ENCODE assay signal across 8 cellular contexts in the genomic region with DNA sequence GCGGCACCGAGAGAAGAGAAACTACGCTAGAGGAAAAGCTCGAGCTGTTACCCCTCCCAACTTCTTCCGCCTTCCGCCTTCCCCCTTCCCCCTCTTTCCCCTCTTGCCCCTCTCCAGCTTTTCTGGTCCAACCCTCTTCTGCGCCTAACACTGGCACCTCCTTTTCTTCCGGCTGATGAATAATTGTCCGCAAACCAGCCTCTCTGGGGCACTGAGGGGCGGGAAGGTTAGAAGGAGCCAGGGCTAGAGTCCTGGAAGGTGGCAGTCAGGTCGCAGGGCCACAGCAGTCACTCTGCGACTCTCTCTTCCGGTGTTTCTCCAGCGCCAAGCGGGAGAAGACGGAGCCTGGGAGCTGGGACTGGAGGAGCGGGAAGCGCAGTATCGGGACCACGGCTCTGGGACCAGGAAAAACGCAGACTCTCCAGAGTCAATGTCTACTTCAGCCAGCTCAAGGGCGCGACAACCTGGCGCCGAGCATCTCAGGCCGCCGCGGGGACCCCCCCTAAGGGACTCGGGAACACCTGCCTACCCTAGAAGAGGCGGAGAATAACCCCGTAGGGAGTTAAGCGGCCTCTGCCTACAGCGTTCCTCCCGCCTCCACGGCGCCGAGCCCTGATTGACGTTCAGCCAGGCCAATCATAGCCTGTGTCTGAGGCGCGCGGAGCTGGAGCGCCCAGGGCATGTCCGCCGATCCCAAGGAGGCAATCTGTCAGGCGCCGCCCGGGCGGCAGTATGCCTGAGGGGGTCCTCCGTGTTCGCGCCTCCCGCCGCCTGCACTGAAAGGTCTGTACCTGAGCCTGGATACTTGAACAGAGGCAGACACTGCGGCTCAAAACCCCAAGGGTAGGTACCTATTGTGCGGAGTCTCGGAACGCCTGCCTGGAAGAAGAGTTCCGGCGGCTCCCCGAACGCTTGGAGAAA. TPM values are rescaled to one million over a fixed set of nuclear protein-coding genes. Genes with fewer than 3 reads are reported as not detected.
A peak's percentile ranks its signal among the peaks of the same experiment; 100 is the strongest.
DNase-seq lines count a peak whose midpoint lies in the region; ATAC-seq, FAIRE-seq and TF ChIP-seq lines count a peak whose summit lies in the region.

No MANE protein-coding gene starts in this region.

- no peaks in the 10 kb centered on the region for H3K9me3 ChIP-seq in WERI-Rb-1 (ENCODE audit: severe bottlenecking)

- POLR2A ChIA-PET in AG04449 (lab: Yijun Ruan, JAX) = interaction anchor here (1.2 to 1.9 kb wide), 3 partner anchors 77 to 90 kb away, joined by 5 to 34 read pairs (median 10); no protein-coding TSS in a partner anchor

- H3K27ac ChIP-seq in WERI-Rb-1 = peak overlapping the region; percentile 96

- H3K4me3 ChIP-seq in AG04449 (ENCODE audit: low read depth, low read length) (peak overlapping the region; percentile 77), WERI-Rb-1 (ENCODE audit: low read depth, low read length) (peak overlapping the region; percentile 87), bronchial epithelial cell (ENCODE audit: low read depth, low read length) (peak overlapping the region; percentile 86)

- peaks cover 30 to 42% of the 10 kb centered on the region in 2 donors for H3K4me1 Mint-ChIP-seq in immature natural killer cell

- peaks cover 38% of the 10 kb centered on the region for H3K36me3 ChIP-seq in WERI-Rb-1
- H3K36me3 ChIP-seq in bronchial epithelial cell (ENCODE audit: control insufficient read depth, insufficient read depth, low read length) = no peaks in the 10 kb centered on the region

- DNase-seq in AG04449 (ENCODE audit: low read depth, low spot score) (peak; percentile 44), NCI-H2196 (lab: John Stamatoyannopoulos, UW; ENCODE audit: unreplicated experiment) (peak; percentile 96), WERI-Rb-1 (peak; percentile 99), bronchial epithelial cell (ENCODE audit: low read depth) (peak; percentile 85), immature natural killer cell (peak; percentile 92 to 93 (median 93)), smooth muscle cell of the brain vasculature (ENCODE audit: low read depth, low spot score) (peak; percentile 81)

- TF ChIP-seq CTCF in AG04449 (IDR thresholded peaks at IDR 0.05; ENCODE audit: insufficient read depth, low read length, missing control alignments) = no peak
- TF ChIP-seq CTCF in WERI-Rb-1 (IDR thresholded peaks at IDR 0.05; ENCODE audit: low read depth, low read length) = no peak
- no peak for TF ChIP-seq CTCF in bronchial epithelial cell (IDR thresholded peaks at IDR 0.05; ENCODE audit: insufficient read depth, low read length, severe bottlenecking)

- no peaks in the 10 kb centered on the region for H3K36me3 Mint-ChIP-seq in immature natural killer cell

- ATAC-seq in GM18873 (IDR thresholded peaks at IDR 0.05; ENCODE audit: low FRiP score, unreplicated experiment) (peak; percentile 93), HG03135 (IDR thresholded peaks at IDR 0.05; ENCODE audit: unreplicated experiment) (peak; percentile 98)

- peaks cover 0 to 6% (median 2%) of the 10 kb centered on the region in 3 donors for H3K27me3 Mint-ChIP-seq in immature natural killer cell (ENCODE audit: low read depth in 3 of 3)

- no peak for FAIRE-seq in bronchial epithelial cell (lab: Jason Lieb, UNC)

- peak overlapping the region; percentile 94 to 98 (median 96) for H3K27ac Mint-ChIP-seq in immature natural killer cell

- no peaks in the 10 kb centered on the region for H3K9me3 Mint-ChIP-seq in immature natural killer cell

- CTCF ChIA-PET in AG04449 (lab: Yijun Ruan, JAX) = interaction anchor here (0.9 to 5.3 kb wide), 14 partner anchors 9 to 354 kb away, joined by 3 to 44 read pairs (median 4); a partner anchor contains a TSS

- H3K4me3 Mint-ChIP-seq in immature natural killer cell = peak overlapping the region; percentile 98 to 100 (median 99)

- H3K27me3 ChIP-seq in WERI-Rb-1 (ENCODE audit: insufficient read depth, low read depth, severe bottlenecking) (no peaks in the 10 kb centered on the region), bronchial epithelial cell (ENCODE audit: control insufficient read depth, insufficient read depth, low read length) (no peaks in the 10 kb centered on the region)

RNA-seq across cellular contexts. Expression of a gene that starts 40.4 kb away (rescaled TPM):
- total RNA-seq in bronchial epithelial cell = 0.53 and 1.2 TPM in 2 replicates
- 1,000 to 10,000 TPM in 1 of 3 donors, 100 to 1,000 TPM in 2; 694 to 1,190 (median 822) TPM for polyA plus RNA-seq in immature natural killer cell

RNA-seq across cellular contexts. Expression of a gene that starts 40.8 kb away (rescaled TPM):
- 27.7 and 28.2 TPM in 2 replicates for total RNA-seq in bronchial epithelial cell
- 100 to 1,000 TPM; 310 to 465 (median 439) TPM for polyA plus RNA-seq in immature natural killer cell

RNA-seq across cellular contexts. Expression of a gene that starts 46.5 kb away (rescaled TPM):
- total RNA-seq in bronchial epithelial cell = 0.26 and 0.38 TPM in 2 replicates
- polyA plus RNA-seq in immature natural killer cell = 100 to 1,000 TPM in 1 of 3 donors, 10 to 100 TPM in 2; 38.3 to 104 (median 89.1) TPM

RNA-seq across cellular contexts. Expression of a gene that starts 50.5 kb away (rescaled TPM):
- total RNA-seq in bronchial epithelial cell = 19.5 and 22.9 TPM in 2 replicates
- polyA plus RNA-seq in immature natural killer cell = 100 to 1,000 TPM; 495 to 696 (median 528) TPM

RNA-seq across cellular contexts. Expression of a gene that starts 55.8 kb away (rescaled TPM):
- 25.0 and 43.1 TPM in 2 replicates for total RNA-seq in bronchial epithelial cell
- polyA plus RNA-seq in immature natural killer cell = 10 to 100 TPM; 16.9 to 67.6 (median 30.4) TPM

Comparison
In these comparisons a context has a peak if more than half of its experiments do, and no peak if none do; other contexts are left out.
1. Peak in every context shown above with its lines: DNase-seq, ATAC-seq, H3K4me3 ChIP-seq and H3K27ac ChIP-seq.
2. DNase-seq: peak in every context shown above with its lines; median percentile 99 in WERI-Rb-1; 96 in NCI-H2196; 93 in immature natural killer cell; 85 in bronchial epithelial cell; 81 in smooth muscle cell of the brain vasculature; 44 in AG04449.